14 cellular contexts compared by ENCODE assay signal in genomic region chr3:16370503-16370871, GRCh38.
DNase-seq lines count a peak whose midpoint lies in the region; ATAC-seq and TF ChIP-seq lines count a peak whose summit lies in the region.
"Had no signal": no experiment of that assay in that cellular context is flagged by ENCODE, and none has a peak within 500 bp of the region (broad histone marks: within the 10 kb centered on the region; RNA-seq: fewer than 3 reads in every experiment).

No MANE protein-coding gene starts in this region.

- intact Hi-C loops in naive thymus-derived CD4-positive, alpha-beta T cell (cut with micrococcal nuclease): loop anchor here (5.0 to 10.0 kb wide), 2 partner anchors 33 to 766 kb away; partner anchors contain the start of genes BTD (in 1 of the 2) and HACL1 (in 1 of the 2)
- intact Hi-C loops in left lung (cut with DNase I): no loop called here

- no peak overlapping the region for H3K27ac ChIP-seq in naive thymus-derived CD4-positive, alpha-beta T cell (ENCODE audit: low read depth, low read length)
- no peak overlapping the region for H3K27ac ChIP-seq in SJCRH30
- peak overlapping the region in 1 of 2 donors; percentile 57 for H3K27ac ChIP-seq in left lung
- H3K27ac ChIP-seq: C4-2B, upper lobe of right lung had no signal

- no peaks in the 10 kb centered on the region for H3K9me3 Mint-ChIP-seq in stimulated activated naive CD8-positive, alpha-beta T cell treated with anti-CD3 and anti-CD28 coated beads, Interleukin-15, Interleukin-2, amounts not matched to agents 100 ng/mL and 50 ng/mL, for 24 hours
- H3K9me3 Mint-ChIP-seq in activated naive CD8-positive, alpha-beta T cell treated with anti-CD3 and anti-CD28 coated beads for 36 hours: peaks cover 2% of the 10 kb centered on the region
- H3K9me3 Mint-ChIP-seq in naive thymus-derived CD4-positive, alpha-beta T cell: no peaks in the 10 kb centered on the region
- H3K9me3 Mint-ChIP-seq in activated CD8-positive, alpha-beta memory T cell treated with anti-CD3 and anti-CD28 coated beads, Interleukin-2, amount 10 ng/mL, durations not matched to agents 7 days and 5 days (ENCODE audit: low read depth): no peaks in the 10 kb centered on the region

- H3K27me3 Mint-ChIP-seq in stimulated activated naive CD8-positive, alpha-beta T cell treated with anti-CD3 and anti-CD28 coated beads, Interleukin-15, Interleukin-2, amounts not matched to agents 100 ng/mL and 50 ng/mL, for 24 hours: no peaks in the 10 kb centered on the region
- H3K27me3 Mint-ChIP-seq in activated naive CD8-positive, alpha-beta T cell treated with anti-CD3 and anti-CD28 coated beads for 36 hours: no peaks in the 10 kb centered on the region
- H3K27me3 Mint-ChIP-seq in naive thymus-derived CD4-positive, alpha-beta T cell: no peaks in the 10 kb centered on the region
- H3K27me3 Mint-ChIP-seq in activated CD8-positive, alpha-beta memory T cell treated with anti-CD3 and anti-CD28 coated beads, Interleukin-2, amount 10 ng/mL, durations not matched to agents 7 days and 5 days: no peaks in the 10 kb centered on the region

- peaks cover 91% of the 10 kb centered on the region for H3K36me3 Mint-ChIP-seq in stimulated activated naive CD8-positive, alpha-beta T cell treated with anti-CD3 and anti-CD28 coated beads, Interleukin-15, Interleukin-2, amounts not matched to agents 100 ng/mL and 50 ng/mL, for 24 hours (ENCODE audit: low read depth)
- H3K36me3 Mint-ChIP-seq in activated naive CD8-positive, alpha-beta T cell treated with anti-CD3 and anti-CD28 coated beads for 36 hours: peaks cover 90% of the 10 kb centered on the region
- peaks cover 8 to 68% (median 37%) of the 10 kb centered on the region in 5 donors for H3K36me3 Mint-ChIP-seq in naive thymus-derived CD4-positive, alpha-beta T cell
- peaks cover 72% of the 10 kb centered on the region for H3K36me3 Mint-ChIP-seq in activated CD8-positive, alpha-beta memory T cell treated with anti-CD3 and anti-CD28 coated beads, Interleukin-2, amount 10 ng/mL, durations not matched to agents 7 days and 5 days

- CTCF ChIA-PET in naive thymus-derived CD4-positive, alpha-beta T cell (lab: Charles Lee): interaction anchor here (0.7 to 1.3 kb wide), 2 partner anchors 84 to 164 kb away, joined by 3 read pairs; no protein-coding TSS in a partner anchor
- CTCF ChIA-PET in activated CD8-positive, alpha-beta memory T cell treated with anti-CD3 and anti-CD28 coated beads, Interleukin-2, amount 10 ng/mL, durations not matched to agents 7 days and 5 days (lab: Charles Lee): no interaction called here

- H3K4me1 Mint-ChIP-seq in stimulated activated naive CD8-positive, alpha-beta T cell treated with anti-CD3 and anti-CD28 coated beads, Interleukin-15, Interleukin-2, amounts not matched to agents 100 ng/mL and 50 ng/mL, for 24 hours (ENCODE audit: low read depth): peaks cover 94% of the 10 kb centered on the region
- H3K4me1 Mint-ChIP-seq in activated naive CD8-positive, alpha-beta T cell treated with anti-CD3 and anti-CD28 coated beads for 36 hours: peaks cover 85% of the 10 kb centered on the region
- peaks cover 33 to 86% (median 79%) of the 10 kb centered on the region in 7 donors for H3K4me1 Mint-ChIP-seq in naive thymus-derived CD4-positive, alpha-beta T cell
- peaks cover 51% of the 10 kb centered on the region for H3K4me1 Mint-ChIP-seq in activated CD8-positive, alpha-beta memory T cell treated with anti-CD3 and anti-CD28 coated beads, Interleukin-2, amount 10 ng/mL, durations not matched to agents 7 days and 5 days

- H3K4me3 ChIP-seq in naive thymus-derived CD4-positive, alpha-beta T cell (ENCODE audit: low read length): no peak overlapping the region
- H3K4me3 ChIP-seq in SJCRH30 (no peak overlapping the region), left lung (no peak overlapping the region)
- H3K4me3 ChIP-seq: upper lobe of right lung had no signal

- H3K36me3 ChIP-seq in naive thymus-derived CD4-positive, alpha-beta T cell (ENCODE audit: control insufficient read depth in 2 of 3, insufficient read depth in 3 of 3, low read length in 3 of 3): peaks cover 0 to 32% (median 0%) of the 10 kb centered on the region in 3 experiments
- H3K36me3 ChIP-seq in SJCRH30 (no peaks in the 10 kb centered on the region; the same call in 1 of the 2 replicates), left lung (peaks cover 0 to 32% of the 10 kb centered on the region in 2 donors)

- DNase-seq in stimulated activated naive CD8-positive, alpha-beta T cell treated with anti-CD3 and anti-CD28 coated beads, Interleukin-15, Interleukin-2, amounts not matched to agents 100 U/mL and 50 U/mL, for 24 hours: no peak
- no peak for DNase-seq in activated naive CD8-positive, alpha-beta T cell treated with anti-CD3 and anti-CD28 coated beads for 36 hours
- DNase-seq in naive thymus-derived CD4-positive, alpha-beta T cell: no peak
- no peak for DNase-seq in SJCRH30
- no peak for DNase-seq in left lung
- DNase-seq in activated CD8-positive, alpha-beta memory T cell treated with anti-CD3 and anti-CD28 coated beads, Interleukin-2, amount 10 ng/mL, durations not matched to agents 7 days and 5 days: no peak
- DNase-seq: cortex of kidney, EL, NCI-H1930, NCI-H524 treated with DMSO at 0.1 percent for 48 hours, T1000, upper lobe of right lung had no signal

- peaks cover 0 to 26% of the 10 kb centered on the region in 2 donors for H3K4me1 ChIP-seq in naive thymus-derived CD4-positive, alpha-beta T cell (ENCODE audit: control insufficient read depth in 2 of 2, insufficient read depth in 2 of 2, low read length in 2 of 2)
- H3K4me1 ChIP-seq in SJCRH30 (no peaks in the 10 kb centered on the region), left lung (peaks cover 15 to 16% of the 10 kb centered on the region in 2 donors)

- no peaks in the 10 kb centered on the region for H3K27me3 ChIP-seq in naive thymus-derived CD4-positive, alpha-beta T cell (ENCODE audit: control insufficient read depth in 2 of 2, insufficient read depth in 2 of 2, low read length in 2 of 2)
- no peaks in the 10 kb centered on the region for H3K27me3 ChIP-seq in SJCRH30
- no peaks in the 10 kb centered on the region for H3K27me3 ChIP-seq in left lung
- H3K27me3 ChIP-seq: upper lobe of right lung had no signal

- POLR2A ChIA-PET in naive thymus-derived CD4-positive, alpha-beta T cell (lab: Charles Lee): interaction anchor here (1.0 kb wide), 1 partner anchor 142 kb away, joined by 4 read pairs; no protein-coding TSS in a partner anchor

- no peaks in the 10 kb centered on the region for H3K9me3 ChIP-seq in naive thymus-derived CD4-positive, alpha-beta T cell (ENCODE audit: control insufficient read depth in 2 of 3, low read length in 3 of 3)
- H3K9me3 ChIP-seq in SJCRH30 (replicated peaks) (no peaks in the 10 kb centered on the region), left lung (no peaks in the 10 kb centered on the region)
- H3K9me3 ChIP-seq: upper lobe of right lung had no signal

- peak overlapping the region; percentile 69 for H3K27ac Mint-ChIP-seq in stimulated activated naive CD8-positive, alpha-beta T cell treated with anti-CD3 and anti-CD28 coated beads, Interleukin-15, Interleukin-2, amounts not matched to agents 100 ng/mL and 50 ng/mL, for 24 hours
- peak overlapping the region; percentile 72 for H3K27ac Mint-ChIP-seq in activated naive CD8-positive, alpha-beta T cell treated with anti-CD3 and anti-CD28 coated beads for 36 hours
- H3K27ac Mint-ChIP-seq in naive thymus-derived CD4-positive, alpha-beta T cell: peak overlapping the region; percentile 7 to 91 (median 74)
- no peak overlapping the region for H3K27ac Mint-ChIP-seq in activated CD8-positive, alpha-beta memory T cell treated with anti-CD3 and anti-CD28 coated beads, Interleukin-2, amount 10 ng/mL, durations not matched to agents 7 days and 5 days

- ATAC-seq in stimulated activated naive CD8-positive, alpha-beta T cell treated with anti-CD3 and anti-CD28 coated beads, Interleukin-15, Interleukin-2, amounts not matched to agents 100 U/mL and 50 U/mL, for 24 hours: no peak
- no peak for ATAC-seq in naive thymus-derived CD4-positive, alpha-beta T cell
- ATAC-seq in left lung: no peak
- ATAC-seq in activated CD8-positive, alpha-beta memory T cell treated with anti-CD3 and anti-CD28 coated beads, Interleukin-2, amount 10 ng/mL, durations not matched to agents 7 days and 5 days: no peak

- H3K4me3 Mint-ChIP-seq in stimulated activated naive CD8-positive, alpha-beta T cell treated with anti-CD3 and anti-CD28 coated beads, Interleukin-15, Interleukin-2, amounts not matched to agents 100 ng/mL and 50 ng/mL, for 24 hours: no peak overlapping the region
- H3K4me3 Mint-ChIP-seq in activated naive CD8-positive, alpha-beta T cell treated with anti-CD3 and anti-CD28 coated beads for 36 hours: no peak overlapping the region
- peak overlapping the region in 1 of 10 donors; percentile 48 for H3K4me3 Mint-ChIP-seq in naive thymus-derived CD4-positive, alpha-beta T cell
- H3K4me3 Mint-ChIP-seq in activated CD8-positive, alpha-beta memory T cell treated with anti-CD3 and anti-CD28 coated beads, Interleukin-2, amount 10 ng/mL, durations not matched to agents 7 days and 5 days: no peak overlapping the region

- no peak for TF ChIP-seq CTCF in left lung (IDR thresholded peaks at IDR 0.05)

Comparison
In these comparisons a context has a peak if more than half of its experiments do, and no peak if none do; other contexts are left out.
1. intact Hi-C loops: an anchor here in naive thymus-derived CD4-positive, alpha-beta T cell (5.0 to 10.0 kb wide); none called in left lung.